In the genomic region with DNA sequence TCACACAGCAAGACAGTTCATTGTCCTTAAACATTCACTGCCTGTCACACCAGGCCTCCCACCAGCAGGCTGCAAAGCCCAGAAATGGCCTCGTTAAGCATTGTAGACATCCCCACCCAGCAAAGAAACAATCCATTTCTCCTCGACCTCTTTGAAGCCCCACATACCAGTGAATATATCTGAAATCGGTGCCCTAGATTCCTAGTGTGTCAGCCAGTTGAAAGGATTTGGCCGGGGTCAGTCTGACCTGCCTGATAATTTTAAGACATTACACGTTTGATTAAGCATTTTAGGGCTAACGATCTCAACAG, we compare ENCODE assay signal across 16 cellular contexts.
DNase-seq lines count a peak whose midpoint lies in the region; ATAC-seq, FAIRE-seq and TF ChIP-seq lines count a peak whose summit lies in the region.
"Had no signal": no experiment of that assay in that cellular context is flagged by ENCODE, and none has a peak within 500 bp of the region (broad histone marks: within the 10 kb centered on the region; RNA-seq: fewer than 3 reads in every experiment).

No MANE protein-coding gene starts in this region.

- H3K9me3 Mint-ChIP-seq in WTC11, result no peaks in the 10 kb centered on the region
- H3K9me3 Mint-ChIP-seq: activated naive CD4-positive, alpha-beta T cell treated with anti-CD3 and anti-CD28 coated beads, Interleukin-2, amount 50 U/mL, for 72 hours; activated T-helper 1 cell treated with anti-CD3 and anti-CD28 coated beads, Interleukin-12 subunit alpha, Interleukin-12 subunit beta, Interleukin-2, Interleukin-4 antibody, amounts not matched to agents 30 ng/mL and 10 ng/mL and 1 ng/mL, durations not matched to agents 14 hours and 24 hours and 36 hours had no signal

- H3K36me3 Mint-ChIP-seq in WTC11, result no peaks in the 10 kb centered on the region
- H3K36me3 Mint-ChIP-seq: activated naive CD4-positive, alpha-beta T cell treated with anti-CD3 and anti-CD28 coated beads, Interleukin-2, amount 50 U/mL, for 72 hours; CD4-positive, CD25-positive, alpha-beta regulatory T cell had no signal

- DNase-seq in HepG2 (ENCODE audit: low spot score) (no peak), right lobe of liver (no peak), WTC11 (ENCODE audit: low spot score) (no peak), mesendoderm (peak; percentile 16), H54 (ENCODE audit: insufficient read length, low spot score) (no peak), GM03348 (ENCODE audit: low spot score) (no peak)
- DNase-seq: CD4-positive, CD25-positive, alpha-beta regulatory T cell; colonic mucosa; DMS79; kidney; NCI-H1048; stimulated activated CD4-positive, alpha-beta T cell treated with anti-CD3 and anti-CD28 coated beads, Interleukin-15, amount 100 ng/mL, for 24 hours had no signal

- no peak overlapping the region for H3K23ac ChIP-seq in mesendoderm (ENCODE audit: low read length)

- H3K4me3 Mint-ChIP-seq in WTC11, result no peak overlapping the region
- H3K4me3 Mint-ChIP-seq: activated T-helper 1 cell treated with anti-CD3 and anti-CD28 coated beads, Interleukin-12 subunit alpha, Interleukin-12 subunit beta, Interleukin-2, Interleukin-4 antibody, amounts not matched to agents 30 ng/mL and 10 ng/mL and 1 ng/mL, durations not matched to agents 14 hours and 24 hours and 36 hours; CD4-positive, CD25-positive, alpha-beta regulatory T cell had no signal

- H4K20me1 ChIP-seq in HepG2 (ENCODE audit: insufficient read depth, low read length), result no peaks in the 10 kb centered on the region

- no peaks in the 10 kb centered on the region for H3K79me1 ChIP-seq in mesendoderm (ENCODE audit: low read length)

- intact Hi-C loops in HepG2 (cut with micrococcal nuclease; ENCODE audit: unreplicated experiment) (no loop called here), right lobe of liver (cut with DNase I) (no loop called here)

- TF ChIP-seq CTCF in HepG2 (CRISPR knock-in tag; IDR thresholded peaks at IDR 0.05) (no peak), right lobe of liver (IDR thresholded peaks at IDR 0.05) (no peak), WTC11 (IDR thresholded peaks at IDR 0.05) (no peak)

- peak; percentile 63 for ATAC-seq in HepG2
- no peak for ATAC-seq in right lobe of liver
- ATAC-seq in WTC11, result peak; percentile 74
- ATAC-seq in HG03135 (IDR thresholded peaks at IDR 0.05; ENCODE audit: unreplicated experiment), result no peak
- no peak for ATAC-seq in GM18858 (IDR thresholded peaks at IDR 0.05; ENCODE audit: unreplicated experiment)
- ATAC-seq: activated naive CD4-positive, alpha-beta T cell treated with anti-CD3 and anti-CD28 coated beads, Interleukin-2, amount 50 U/mL, for 72 hours had no signal

- H3K27ac Mint-ChIP-seq in WTC11, result peak overlapping the region; percentile 71; the same call in 1 of the 2 replicates
- H3K27ac Mint-ChIP-seq: activated T-helper 1 cell treated with anti-CD3 and anti-CD28 coated beads, Interleukin-12 subunit alpha, Interleukin-12 subunit beta, Interleukin-2, Interleukin-4 antibody, amounts not matched to agents 30 ng/mL and 10 ng/mL and 1 ng/mL, durations not matched to agents 14 hours and 24 hours and 36 hours; CD4-positive, CD25-positive, alpha-beta regulatory T cell had no signal

- CTCF ChIA-PET in HepG2 (lab: Yijun Ruan, JAX; ENCODE audit: low intra/inter-chr PET ratio, low total read pairs) (no interaction called here), WTC11 (lab: Charles Lee) (no interaction called here)

- in situ Hi-C loops in HepG2 (cut with HindIII; ENCODE audit: extremely low pct_ligation_motif_present, low pct_unique_long_range_greater_than_20kb), result no loop called here

- TF ChIP-seq RAD21 in HepG2 (CRISPR knock-in tag; IDR thresholded peaks at IDR 0.05), result no peak

- H3K4me2 ChIP-seq in HepG2 (ENCODE audit: low read depth, low read length) (no peak overlapping the region), mesendoderm (ENCODE audit: low read length) (no peak overlapping the region)

- no peak overlapping the region for H3K4ac ChIP-seq in mesendoderm (ENCODE audit: low read depth, low read length)

- H3K18ac ChIP-seq in mesendoderm (ENCODE audit: low read length), result no peak overlapping the region

- no peak overlapping the region for H2BK120ac ChIP-seq in mesendoderm (ENCODE audit: low read depth, low read length)

- H3K36me3 ChIP-seq in HepG2 (replicated peaks in 1 of 2; ENCODE audit: control insufficient read depth in 1 of 2, insufficient read depth in 2 of 2, low read length in 2 of 2) (no peaks in the 10 kb centered on the region), right lobe of liver (no peaks in the 10 kb centered on the region), mesendoderm (ENCODE audit: control insufficient read depth, insufficient read depth, low read length) (no peaks in the 10 kb centered on the region)
- H3K36me3 ChIP-seq: colonic mucosa had no signal

- H4K5ac ChIP-seq in mesendoderm (ENCODE audit: low read length), result no peak overlapping the region

- POLR2A ChIA-PET in HepG2 (lab: Yijun Ruan, JAX) (no interaction called here), WTC11 (lab: Charles Lee) (no interaction called here)

- H3K79me2 ChIP-seq in HepG2 (ENCODE audit: insufficient read depth, low read length) (no peaks in the 10 kb centered on the region), mesendoderm (ENCODE audit: control insufficient read depth, insufficient read depth, low read length) (no peaks in the 10 kb centered on the region)

- no peaks in the 10 kb centered on the region for H3K4me1 ChIP-seq in HepG2 (ENCODE audit: insufficient read depth, low read length)
- no peaks in the 10 kb centered on the region for H3K4me1 ChIP-seq in right lobe of liver
- no peaks in the 10 kb centered on the region for H3K4me1 ChIP-seq in mesendoderm (ENCODE audit: control insufficient read depth, low read depth, low read length)
- H3K4me1 ChIP-seq: colonic mucosa had no signal

- H2BK15ac ChIP-seq in mesendoderm (replicated peaks; ENCODE audit: low read depth), result no peak overlapping the region

- no peak for TF ChIP-seq POLR2A in HepG2 (IDR thresholded peaks at IDR 0.05; ENCODE audit: insufficient read depth in 1 of 2, low read depth in 2 of 2, low read length in 2 of 2)
- TF ChIP-seq POLR2A in right lobe of liver (IDR thresholded peaks at IDR 0.05), result no peak
- no peak for TF ChIP-seq POLR2A in H54 (IDR thresholded peaks at IDR 0.05; ENCODE audit: low read depth, low read length)

- TF ChIP-seq EP300 in HepG2 (IDR thresholded peaks at IDR 0.05; ENCODE audit: low read depth in 2 of 2, low read length in 2 of 2) (no peak), HepG2 (CRISPR knock-in tag; IDR thresholded peaks at IDR 0.05; ENCODE audit: borderline replicate concordance) (no peak)

- H2AK5ac ChIP-seq in mesendoderm (ENCODE audit: low read length), result no peak overlapping the region

- no peaks in the 10 kb centered on the region for H3K9me3 ChIP-seq in HepG2 (ENCODE audit: low read length)
- H3K9me3 ChIP-seq in right lobe of liver, result no peaks in the 10 kb centered on the region
- H3K9me3 ChIP-seq: colonic mucosa had no signal

- H3K27ac ChIP-seq in HepG2 (ENCODE audit: extremely low read length, insufficient read depth, low read length), result no peak overlapping the region
- H3K27ac ChIP-seq in right lobe of liver, result no peak overlapping the region
- H3K27ac ChIP-seq in mesendoderm (ENCODE audit: low read depth, low read length), result no peak overlapping the region
- H3K27ac ChIP-seq: colonic mucosa had no signal

- H3K27me3 ChIP-seq in HepG2 (ENCODE audit: control insufficient read depth in 1 of 2, insufficient read depth in 2 of 2, low read length in 2 of 2) (peaks cover 3 to 15% of the 10 kb centered on the region in 2 experiments; a peak in 4 of 5 replicates), right lobe of liver (no peaks in the 10 kb centered on the region), mesendoderm (ENCODE audit: insufficient read depth, low read length, poor library complexity) (no peaks in the 10 kb centered on the region)
- H3K27me3 ChIP-seq: colonic mucosa had no signal

- H3K27me3 Mint-ChIP-seq in WTC11 (ENCODE audit: low read depth), result no peaks in the 10 kb centered on the region

- H3K4me3 ChIP-seq in HepG2 (replicated peaks in 1 of 3; ENCODE audit: insufficient read depth in 1 of 3, low read depth in 2 of 3, low read length in 3 of 3), result no peak overlapping the region
- no peak overlapping the region for H3K4me3 ChIP-seq in right lobe of liver
- no peak overlapping the region for H3K4me3 ChIP-seq in mesendoderm (ENCODE audit: low read length)
- H3K4me3 ChIP-seq: colonic mucosa had no signal

- WGBS in HepG2 (ENCODE audit: low lambda C conversion rate), result 6% methylated on average over 6 of the region's 6 CpGs
- WGBS in right lobe of liver (ENCODE audit: insufficient coverage, low coverage, low lambda C conversion rate, missing lambda C conversion rate), result 45% methylated on average over 6 of the region's 6 CpGs
- no CpG with 5 or more reads among the region's 6 CpGs for WGBS in mesendoderm (ENCODE audit: extremely low coverage, insufficient coverage, low lambda C conversion rate)

- H3K56ac ChIP-seq in mesendoderm (ENCODE audit: low read length), result no peak overlapping the region

- FAIRE-seq in HepG2 (lab: Jason Lieb, UNC) (no peak), H54 (lab: Jason Lieb, UNC) (no peak)
- FAIRE-seq: kidney had no signal

- no peak overlapping the region for H2BK5ac ChIP-seq in mesendoderm (ENCODE audit: low read length)

- H4K8ac ChIP-seq in mesendoderm (ENCODE audit: low read depth, low read length), result no peak overlapping the region

- no peak overlapping the region for H3K9ac ChIP-seq in HepG2 (ENCODE audit: insufficient read depth, low read depth, low read length)
- no peak overlapping the region for H3K9ac ChIP-seq in mesendoderm (ENCODE audit: low read length)

- H2AFZ ChIP-seq in HepG2 (ENCODE audit: low read length), result no peak overlapping the region

- BruUV-seq in HepG2 (replicated peaks; lab: Mats Ljungman, UMichigan), result no TSS peak

- H3K4me1 Mint-ChIP-seq in WTC11, result peaks cover 19% of the 10 kb centered on the region
- H3K4me1 Mint-ChIP-seq: CD4-positive, CD25-positive, alpha-beta regulatory T cell had no signal

TF ChIP-seq in HepG2, 621 proteins besides CTCF, POLR2A, EP300 and RAD21:
- no peak for TF ChIP-seq MLLT10 (CRISPR knock-in tag; IDR thresholded peaks at IDR 0.05)

TF ChIP-seq in WTC11, 78 proteins besides CTCF, POLR2A, EP300 and RAD21 (continues in another document):
- TF ChIP-seq ZNF423 (CRISPR knock-in tag; IDR thresholded peaks at IDR 0.05) (no peak), ZNF263 (CRISPR knock-in tag; IDR thresholded peaks at IDR 0.05; ENCODE audit: low read depth) (no peak)

Comparison
In these comparisons a context has a peak if more than half of its experiments do, and no peak if none do; other contexts are left out.
1. ATAC-seq: peak in HepG2 (single experiment) and WTC11 (single experiment); none in right lobe of liver (0 of 4), HG03135 (single experiment) and GM18858 (single experiment).